ENCODE assay signal across 8 cellular contexts in the genomic region with DNA sequence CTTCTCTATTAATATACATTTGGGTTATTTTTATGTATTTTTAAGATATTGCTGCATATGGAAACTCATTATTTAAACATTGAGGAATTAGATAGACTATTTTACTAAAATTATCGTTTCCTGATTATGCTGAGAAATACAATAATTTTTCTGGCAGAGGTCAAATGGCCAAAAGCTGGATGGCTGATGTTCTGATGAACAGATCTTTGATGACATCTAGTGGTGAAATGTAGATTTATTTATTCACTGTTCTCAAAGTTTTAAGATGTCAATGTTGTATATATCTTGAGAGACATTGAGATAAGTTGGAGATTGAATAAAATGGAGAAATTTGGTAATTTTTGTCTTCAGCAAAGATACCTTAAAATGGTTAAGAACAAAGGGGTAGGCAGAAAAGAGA.
A peak's percentile ranks its signal among the peaks of the same experiment; 100 is the strongest.
DNase-seq lines count a peak whose midpoint lies in the region; ATAC-seq, FAIRE-seq and TF ChIP-seq lines count a peak whose summit lies in the region.

No MANE protein-coding gene starts in this region.

- intact Hi-C loops in left ventricle myocardium superior (cut with micrococcal nuclease): loop anchor here (10.0 kb wide), 1 partner anchor 310 kb away; no protein-coding TSS in a partner anchor
- intact Hi-C loops in sciatic nerve (cut with DNase I): no loop called here

- H3K4me1 ChIP-seq in cardiac muscle cell (ENCODE audit: low read depth): no peaks in the 10 kb centered on the region
- H3K4me1 ChIP-seq in RWPE2 (ENCODE audit: insufficient read depth, poor library complexity, severe bottlenecking): no peaks in the 10 kb centered on the region

- no peak for FAIRE-seq in HTR-8/SVneo (lab: Jason Lieb, UNC)

- H3K27me3 ChIP-seq in cardiac muscle cell (no peaks in the 10 kb centered on the region), RWPE2 (ENCODE audit: insufficient read depth, poor library complexity, severe bottlenecking) (no peaks in the 10 kb centered on the region)

- ATAC-seq in left ventricle myocardium superior: no peak
- ATAC-seq in RWPE2 (ENCODE audit: low read depth): no peak
- no peak for ATAC-seq in sciatic nerve
- ATAC-seq in GM21529 (IDR thresholded peaks at IDR 0.05; ENCODE audit: unreplicated experiment): no peak

- peak; percentile 42 to 52 for DNase-seq in cardiac muscle cell (ENCODE audit: low read depth in 1 of 2, low spot score in 1 of 2)
- DNase-seq in left ventricle myocardium superior: no peak
- DNase-seq in HTR-8/SVneo (ENCODE audit: insufficient read length, low spot score): peak; percentile 6
- DNase-seq in RWPE2 (ENCODE audit: low spot score): no peak
- DNase-seq in foreskin fibroblast: peak; percentile 3 to 56
- peak; percentile 18 for DNase-seq in smooth muscle cell of the brain vasculature (ENCODE audit: low read depth, low spot score)
- DNase-seq in sciatic nerve (ENCODE audit: low spot score): no peak

- H3K27ac ChIP-seq in cardiac muscle cell (no peak overlapping the region), RWPE2 (ENCODE audit: poor library complexity, severe bottlenecking) (no peak overlapping the region)

- H3K36me3 ChIP-seq in cardiac muscle cell (no peaks in the 10 kb centered on the region), RWPE2 (ENCODE audit: low read depth) (no peaks in the 10 kb centered on the region)

- H3K9me3 ChIP-seq in cardiac muscle cell (ENCODE audit: low read depth): no peaks in the 10 kb centered on the region
- peaks cover 3% of the 10 kb centered on the region for H3K9me3 ChIP-seq in RWPE2 (ENCODE audit: severe bottlenecking)

- TF ChIP-seq CTCF in cardiac muscle cell (IDR thresholded peaks at IDR 0.05; ENCODE audit: low read depth, low read length) (peak; percentile 49), RWPE2 (IDR thresholded peaks at IDR 0.05; ENCODE audit: poor library complexity, severe bottlenecking) (peak; percentile 75), foreskin fibroblast (IDR thresholded peaks at IDR 0.05; ENCODE audit: low read depth, low read length) (peak; percentile 25)

- H3K4me3 ChIP-seq in cardiac muscle cell (no peak overlapping the region), RWPE2 (ENCODE audit: severe bottlenecking) (no peak overlapping the region), foreskin fibroblast (ENCODE audit: low read depth in 1 of 2, low read length in 2 of 2) (no peak overlapping the region)

Comparison
In these comparisons a context has a peak if more than half of its experiments do, and no peak if none do; other contexts are left out.
1. DNase-seq: peak in cardiac muscle cell (2 of 2), HTR-8/SVneo (single experiment), foreskin fibroblast (2 of 2) and smooth muscle cell of the brain vasculature (single experiment); none in left ventricle myocardium superior (single experiment), RWPE2 (single experiment) and sciatic nerve (single experiment).
2. CTCF ChIP-seq: peak in every context shown above with its lines; median percentile 75 in RWPE2; 49 in cardiac muscle cell; 25 in foreskin fibroblast.